In the genomic region with DNA sequence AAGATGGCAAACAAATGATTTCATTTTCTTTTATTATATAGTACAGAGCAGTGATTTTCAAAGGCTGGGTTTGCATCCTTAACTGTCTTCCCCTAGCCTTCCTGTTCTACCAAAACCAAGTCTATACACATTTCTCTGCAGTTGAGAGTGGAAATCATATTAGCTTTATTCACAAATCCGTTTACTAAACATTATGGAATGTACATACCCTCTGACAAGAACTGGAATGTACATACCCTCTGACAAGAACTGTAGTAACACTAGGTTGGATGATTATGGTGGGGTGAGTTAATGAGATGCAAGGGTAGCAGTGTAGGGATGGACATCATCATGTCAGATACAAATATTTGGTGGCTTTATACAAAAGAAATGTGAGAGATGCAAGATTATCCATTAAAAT, we compare ENCODE assay signal across 16 cellular contexts.
DNase-seq lines count a peak whose midpoint lies in the region; ATAC-seq, FAIRE-seq and TF ChIP-seq lines count a peak whose summit lies in the region.
"Had no signal": no experiment of that assay in that cellular context is flagged by ENCODE, and none has a peak within 500 bp of the region (broad histone marks: within the 10 kb centered on the region; RNA-seq: fewer than 3 reads in every experiment).

No MANE protein-coding gene starts in this region.

- H3K9me3 Mint-ChIP-seq in HFFc6 = peaks cover 32% of the 10 kb centered on the region

- H3K36me3 ChIP-seq in RWPE2 (ENCODE audit: low read depth) (peaks cover 74% of the 10 kb centered on the region), H1 (ENCODE audit: control insufficient read depth in 2 of 4, insufficient read depth in 4 of 4, low read length in 3 of 4) (no peaks in the 10 kb centered on the region), upper lobe of left lung (no peaks in the 10 kb centered on the region), HepG2 (replicated peaks in 1 of 2; ENCODE audit: control insufficient read depth in 1 of 2, insufficient read depth in 2 of 2, low read length in 2 of 2) (no peaks in the 10 kb centered on the region), prostate gland (no peaks in the 10 kb centered on the region)

- no peaks in the 10 kb centered on the region for H3K23me2 ChIP-seq in H1 (ENCODE audit: low read depth, low read length)

- H2BK12ac ChIP-seq in H1 (ENCODE audit: low read depth, low read length) = no peak overlapping the region

- H3K79me1 ChIP-seq in H1 (ENCODE audit: low read depth, low read length) = no peaks in the 10 kb centered on the region

- no peak overlapping the region for H4K5ac ChIP-seq in H1 (ENCODE audit: insufficient read length, low read depth, low read length)

- H2BK120ac ChIP-seq in H1 (replicated peaks; ENCODE audit: low read depth, low read length) = no peak overlapping the region

- intact Hi-C loops in HepG2 (cut with micrococcal nuclease; ENCODE audit: unreplicated experiment) = no loop called here
- intact Hi-C loops in prostate gland (cut with DNase I) = no loop called here

- no TSS peak for BruUV-seq in HepG2 (replicated peaks; lab: Mats Ljungman, UMichigan)

- ATAC-seq in RWPE2 (ENCODE audit: low read depth) = peak; percentile 57; the same call in 2 of the 3 replicates
- no peak for ATAC-seq in upper lobe of left lung (ENCODE audit: low FRiP score in 2 of 2)
- no peak for ATAC-seq in HepG2
- ATAC-seq: HCT116 had no signal

- in situ Hi-C loops in HepG2 (cut with HindIII; ENCODE audit: extremely low pct_ligation_motif_present, low pct_unique_long_range_greater_than_20kb) = no loop called here

- TF ChIP-seq EP300 in H1 (IDR thresholded peaks at IDR 0.05; ENCODE audit: borderline replicate concordance in 1 of 2, low read depth in 2 of 2, low read length in 2 of 2) (no peak), upper lobe of left lung (IDR thresholded peaks at IDR 0.05) (no peak), HepG2 (IDR thresholded peaks at IDR 0.05; ENCODE audit: low read depth in 2 of 2, low read length in 2 of 2) (no peak), HepG2 (CRISPR knock-in tag; IDR thresholded peaks at IDR 0.05; ENCODE audit: borderline replicate concordance) (no peak)

- H3K4me1 Mint-ChIP-seq in HFFc6 (ENCODE audit: low read depth) = peaks cover 74% of the 10 kb centered on the region
- H3K4me1 Mint-ChIP-seq: CD4-positive, alpha-beta memory T cell had no signal

- no peak for TF ChIP-seq RAD21 in H1 (IDR thresholded peaks at IDR 0.05 in 1 of 2, conservative IDR thresholded peaks at IDR 0.05 in 1 of 2; ENCODE audit: low read depth in 2 of 2, low read length in 2 of 2)
- TF ChIP-seq RAD21 in HepG2 (CRISPR knock-in tag; IDR thresholded peaks at IDR 0.05) = no peak

- no peak overlapping the region for H2BK5ac ChIP-seq in H1 (ENCODE audit: low read depth, low read length)

- H3K27ac ChIP-seq in RWPE2 (ENCODE audit: poor library complexity, severe bottlenecking) (peak overlapping the region; percentile 44), H1 (ENCODE audit: low read depth, low read length) (no peak overlapping the region), upper lobe of left lung (no peak overlapping the region), HepG2 (ENCODE audit: extremely low read length, insufficient read depth, low read length) (no peak overlapping the region), prostate gland (no peak overlapping the region)
- H3K27ac ChIP-seq: C4-2B, KMS-11 had no signal

- H3K27me3 ChIP-seq in RWPE2 (ENCODE audit: insufficient read depth, poor library complexity, severe bottlenecking) (no peaks in the 10 kb centered on the region), H1 (replicated peaks in 1 of 4; ENCODE audit: control insufficient read depth in 3 of 4, extremely low read depth in 1 of 4, insufficient read depth in 3 of 4, low read length in 3 of 4) (no peaks in the 10 kb centered on the region), upper lobe of left lung (no peaks in the 10 kb centered on the region), HepG2 (ENCODE audit: control insufficient read depth in 1 of 2, insufficient read depth in 2 of 2, low read length in 2 of 2) (no peaks in the 10 kb centered on the region), prostate gland (replicated peaks; ENCODE audit: insufficient read depth) (no peaks in the 10 kb centered on the region)
- H3K27me3 ChIP-seq: BE2C had no signal

- H3K9me3 ChIP-seq in RWPE2 (ENCODE audit: severe bottlenecking) = no peaks in the 10 kb centered on the region
- H3K9me3 ChIP-seq in H1 (ENCODE audit: insufficient read depth in 2 of 2, low read depth in 1 of 2, low read length in 1 of 2) = peaks cover 5 to 10% of the 10 kb centered on the region in 2 experiments; a peak in 2 of 4 replicates
- H3K9me3 ChIP-seq in upper lobe of left lung = peaks cover 0 to 13% (median 4%) of the 10 kb centered on the region in 4 donors
- H3K9me3 ChIP-seq in HepG2 (ENCODE audit: low read length) = peaks cover 5% of the 10 kb centered on the region
- H3K9me3 ChIP-seq in prostate gland = no peaks in the 10 kb centered on the region
- H3K9me3 ChIP-seq: BE2C had no signal

- FAIRE-seq in H1 (lab: Jason Lieb, UNC) (no peak), HepG2 (lab: Jason Lieb, UNC) (no peak)
- FAIRE-seq: A204.1, GM18507 had no signal

- no peak overlapping the region for H3K9ac ChIP-seq in H1 (replicated peaks in 1 of 4; ENCODE audit: extremely low read depth in 1 of 4, low read depth in 3 of 4, low read length in 3 of 4)
- no peak overlapping the region for H3K9ac ChIP-seq in HepG2 (ENCODE audit: insufficient read depth, low read depth, low read length)
- H3K9ac ChIP-seq: KMS-11 had no signal

- no peak overlapping the region for H3K18ac ChIP-seq in H1 (ENCODE audit: extremely low read depth, low read length)

- no peaks in the 10 kb centered on the region; the same call in 1 of the 2 replicates for H3K27me3 Mint-ChIP-seq in HFFc6 (ENCODE audit: insufficient read depth)
- H3K27me3 Mint-ChIP-seq: CD4-positive, alpha-beta memory T cell had no signal

- no peak overlapping the region for H4K91ac ChIP-seq in H1 (replicated peaks; ENCODE audit: insufficient read length, low read length)

- peaks cover 70% of the 10 kb centered on the region for H3K36me3 Mint-ChIP-seq in HFFc6 (ENCODE audit: low read depth)

- no peak overlapping the region for H4K8ac ChIP-seq in H1 (ENCODE audit: extremely low read depth, insufficient read depth, low read length)

- H3K14ac ChIP-seq in H1 (ENCODE audit: insufficient read length) = no peak overlapping the region

- peaks cover 40% of the 10 kb centered on the region for H3K4me1 ChIP-seq in RWPE2 (ENCODE audit: insufficient read depth, poor library complexity, severe bottlenecking)
- H3K4me1 ChIP-seq in H1 (replicated peaks in 1 of 4; ENCODE audit: control insufficient read depth in 3 of 4, insufficient read depth in 4 of 4, low read length in 3 of 4) = peaks cover 0 to 6% (median 0%) of the 10 kb centered on the region in 4 experiments; a peak in 1 of 7 replicates
- no peaks in the 10 kb centered on the region for H3K4me1 ChIP-seq in upper lobe of left lung
- H3K4me1 ChIP-seq in HepG2 (ENCODE audit: insufficient read depth, low read length) = no peaks in the 10 kb centered on the region
- H3K4me1 ChIP-seq in prostate gland (replicated peaks) = no peaks in the 10 kb centered on the region

- H2AK5ac ChIP-seq in H1 (ENCODE audit: low read depth, low read length) = no peak overlapping the region

- no peak overlapping the region for H3K56ac ChIP-seq in H1 (replicated peaks; ENCODE audit: insufficient read length, low read depth, low read length)

- H3K4me2 ChIP-seq in H1 (ENCODE audit: insufficient read depth in 1 of 2, low read depth in 2 of 2, low read length in 2 of 2) (peak overlapping the region in 1 of 2 experiments; percentile 19; a peak in 1 of 4 replicates), HepG2 (ENCODE audit: low read depth, low read length) (no peak overlapping the region)
- H3K4me2 ChIP-seq: KMS-11 had no signal

- CTCF ChIA-PET in H1 (lab: Charles Lee; ENCODE audit: partially characterized antibody) (no interaction called here), HepG2 (lab: Yijun Ruan, JAX; ENCODE audit: low intra/inter-chr PET ratio, low total read pairs) (no interaction called here)

- no peak overlapping the region for H2BK15ac ChIP-seq in H1 (ENCODE audit: low read length)

- DNase-seq in ELR (ENCODE audit: low read depth) = peak; percentile 50
- no peak for DNase-seq in HFFc6
- no peak for DNase-seq in RWPE2 (ENCODE audit: low spot score)
- DNase-seq in H1 (ENCODE audit: low read depth in 1 of 2, low spot score in 2 of 2) = no peak
- no peak for DNase-seq in upper lobe of left lung
- no peak for DNase-seq in HepG2 (ENCODE audit: low spot score)
- no peak for DNase-seq in prostate gland (ENCODE audit: low spot score)
- no peak for DNase-seq in LoVo (ENCODE audit: low spot score)
- DNase-seq: BE2C; CD4-positive, alpha-beta memory T cell; DMS79 had no signal

- H3K4me3 Mint-ChIP-seq in HFFc6 = peak overlapping the region; percentile 4; the same call in 1 of the 2 replicates
- H3K4me3 Mint-ChIP-seq: CD4-positive, alpha-beta memory T cell had no signal

- POLR2A ChIA-PET in H1 (lab: Charles Lee; ENCODE audit: partially characterized antibody) = interaction anchor here (0.6 kb wide), 2 partner anchors 26 to 111 kb away, joined by 3 to 4 read pairs; no protein-coding TSS in a partner anchor
- POLR2A ChIA-PET in HepG2 (lab: Yijun Ruan, JAX) = no interaction called here

- 0 out of 2 replicates have a peak overlapping the region, but pooled peaks have one; percentile 17 for H2BK20ac ChIP-seq in H1 (ENCODE audit: low read length)

- H4K20me1 ChIP-seq in H1 (replicated peaks in 1 of 2; ENCODE audit: control insufficient read depth in 1 of 2, insufficient read depth in 2 of 2, low read length in 2 of 2) (no peaks in the 10 kb centered on the region), HepG2 (ENCODE audit: insufficient read depth, low read length) (no peaks in the 10 kb centered on the region)

- H3K79me2 ChIP-seq in H1 (ENCODE audit: control insufficient read depth in 1 of 2, insufficient read depth in 2 of 2, low read length in 2 of 2) = no peaks in the 10 kb centered on the region
- no peaks in the 10 kb centered on the region for H3K79me2 ChIP-seq in HepG2 (ENCODE audit: insufficient read depth, low read length)

- H3K4ac ChIP-seq in H1 (replicated peaks; ENCODE audit: insufficient read length, low read depth, low read length) = no peak overlapping the region

- TF ChIP-seq POLR2A in H1 (IDR thresholded peaks at IDR 0.05; ENCODE audit: control extremely low read depth in 1 of 2, low read depth in 2 of 2, low read length in 2 of 2) (no peak), upper lobe of left lung (IDR thresholded peaks at IDR 0.05) (no peak), HepG2 (IDR thresholded peaks at IDR 0.05; ENCODE audit: insufficient read depth in 1 of 2, low read depth in 2 of 2, low read length in 2 of 2) (no peak), prostate gland (IDR thresholded peaks at IDR 0.05) (no peak)

- H2AFZ ChIP-seq in H1 (ENCODE audit: low read length) (no peak overlapping the region), HepG2 (ENCODE audit: low read length) (no peak overlapping the region)

- H3K27ac Mint-ChIP-seq in HFFc6 = peak overlapping the region; percentile 60
- H3K27ac Mint-ChIP-seq: CD4-positive, alpha-beta memory T cell had no signal

- H3K4me3 ChIP-seq in RWPE2 (ENCODE audit: severe bottlenecking) (no peak overlapping the region), H1 (ENCODE audit: extremely low read depth in 1 of 4, insufficient read depth in 2 of 4, low read depth in 3 of 4, low read length in 4 of 4) (peak overlapping the region in 1 of 4 experiments; percentile 25; a peak in 1 of 8 replicates), upper lobe of left lung (no peak overlapping the region), HepG2 (replicated peaks in 1 of 3; ENCODE audit: insufficient read depth in 1 of 3, low read depth in 2 of 3, low read length in 3 of 3) (no peak overlapping the region), prostate gland (no peak overlapping the region)

- TF ChIP-seq CTCF in HFFc6 (IDR thresholded peaks at IDR 0.05) (no peak), RWPE2 (IDR thresholded peaks at IDR 0.05; ENCODE audit: poor library complexity, severe bottlenecking) (no peak), H1 (IDR thresholded peaks at IDR 0.05; ENCODE audit: control extremely low read depth in 1 of 3, insufficient read depth in 1 of 3, low read depth in 1 of 3, low read length in 3 of 3) (no peak), upper lobe of left lung (IDR thresholded peaks at IDR 0.05) (no peak), HepG2 (CRISPR knock-in tag; IDR thresholded peaks at IDR 0.05) (no peak), prostate gland (IDR thresholded peaks at IDR 0.05) (no peak)

- no peak overlapping the region for H3K23ac ChIP-seq in H1 (ENCODE audit: insufficient read length)

- WGBS in H1 (ENCODE audit: extremely low coverage in 1 of 2, insufficient coverage in 1 of 2, insufficient read length in 1 of 2, insufficient replicate concordance in 2 of 2, low coverage in 1 of 2, low lambda C conversion rate in 2 of 2, missing lambda C conversion rate in 1 of 2), 2 experiments = 78% methylated on average over 1 of the region's 1 CpG; no CpG with 5 or more reads in 1 of the 2 experiments
- WGBS in upper lobe of left lung, 2 donors = 79 to 94% methylated on average over 1 of the region's 1 CpG
- 0% methylated on average over 1 of the region's 1 CpG for WGBS in HepG2 (ENCODE audit: low lambda C conversion rate)
- WGBS in prostate gland = 79% methylated on average over 1 of the region's 1 CpG
